15 cellular contexts compared by ENCODE assay signal in genomic region chr2:67066782-67067181, GRCh38.
DNase-seq lines count a peak whose midpoint lies in the region.
"Had no signal": no experiment of that assay in that cellular context is flagged by ENCODE, and none has a peak within 500 bp of the region (broad histone marks: within the 10 kb centered on the region; RNA-seq: fewer than 3 reads in every experiment).

No MANE protein-coding gene starts in this region.

- no peak overlapping the region for H3K27ac Mint-ChIP-seq in activated CD4-positive, alpha-beta memory T cell treated with anti-CD3 and anti-CD28 coated beads, Interleukin-2, amount 10 ng/mL, durations not matched to agents 7 days and 5 days
- H3K27ac Mint-ChIP-seq: CD4-positive, alpha-beta T cell; IgD-negative memory B cell had no signal

- DNase-seq in NCI-H748 (lab: John Stamatoyannopoulos, UW; ENCODE audit: unreplicated experiment) (peak; percentile 4), NCI-H748 treated with DMSO at 0.1 percent for 48 hours (lab: John Stamatoyannopoulos, UW) (no peak), NCI-H524 (lab: John Stamatoyannopoulos, UW) (peak; percentile 40 to 79), SK-N-DZ (ENCODE audit: low spot score) (peak; percentile 84), SW 1271 (lab: John Stamatoyannopoulos, UW) (no peak)
- no peak for DNase-seq in activated CD4-positive, alpha-beta memory T cell treated with anti-CD3 and anti-CD28 coated beads, Interleukin-2, amount 10 ng/mL, durations not matched to agents 7 days and 5 days
- DNase-seq in activated effector memory CD4-positive, alpha-beta T cell treated with Interleukin-2 at 50 U/mL for 16 hours = no peak
- DNase-seq: ACHN; C1 segment of cervical spinal cord; Calu3; CD4-positive, alpha-beta T cell; DMS153; DMS79 treated with DMSO at 0.1 percent for 48 hours; EL had no signal

- H3K36me3 Mint-ChIP-seq in activated CD4-positive, alpha-beta memory T cell treated with anti-CD3 and anti-CD28 coated beads, Interleukin-2, amount 10 ng/mL, durations not matched to agents 7 days and 5 days (ENCODE audit: low read depth) = no peaks in the 10 kb centered on the region

- H3K4me3 Mint-ChIP-seq in activated CD4-positive, alpha-beta memory T cell treated with anti-CD3 and anti-CD28 coated beads, Interleukin-2, amount 10 ng/mL, durations not matched to agents 7 days and 5 days = no peak overlapping the region
- H3K4me3 Mint-ChIP-seq: CD4-positive, alpha-beta T cell; IgD-negative memory B cell had no signal

- no peaks in the 10 kb centered on the region for H3K4me1 Mint-ChIP-seq in activated CD4-positive, alpha-beta memory T cell treated with anti-CD3 and anti-CD28 coated beads, Interleukin-2, amount 10 ng/mL, durations not matched to agents 7 days and 5 days
- H3K4me1 Mint-ChIP-seq: IgD-negative memory B cell had no signal

- CTCF ChIA-PET in activated CD4-positive, alpha-beta memory T cell treated with anti-CD3 and anti-CD28 coated beads, Interleukin-2, amount 10 ng/mL, durations not matched to agents 7 days and 5 days (lab: Charles Lee) = no interaction called here

- H3K27me3 Mint-ChIP-seq in activated CD4-positive, alpha-beta memory T cell treated with anti-CD3 and anti-CD28 coated beads, Interleukin-2, amount 10 ng/mL, durations not matched to agents 7 days and 5 days = no peaks in the 10 kb centered on the region
- H3K27me3 Mint-ChIP-seq: CD4-positive, alpha-beta T cell; IgD-negative memory B cell had no signal

- peaks cover 5% of the 10 kb centered on the region for H3K9me3 Mint-ChIP-seq in activated CD4-positive, alpha-beta memory T cell treated with anti-CD3 and anti-CD28 coated beads, Interleukin-2, amount 10 ng/mL, durations not matched to agents 7 days and 5 days

- POLR2A ChIA-PET in activated CD4-positive, alpha-beta memory T cell treated with anti-CD3 and anti-CD28 coated beads, Interleukin-2, amount 10 ng/mL, durations not matched to agents 7 days and 5 days (lab: Charles Lee) = no interaction called here

Comparison
In these comparisons a context has a peak if more than half of its experiments do, and no peak if none do; other contexts are left out.
1. DNase-seq: peak in NCI-H748 (single experiment), NCI-H524 (2 of 2) and SK-N-DZ (single experiment); none in NCI-H748 treated with DMSO at 0.1 percent for 48 hours (single experiment), SW 1271 (0 of 2), activated CD4-positive, alpha-beta memory T cell treated with anti-CD3 and anti-CD28 coated beads, Interleukin-2, amount 10 ng/mL, durations not matched to agents 7 days and 5 days (single experiment) and activated effector memory CD4-positive, alpha-beta T cell treated with Interleukin-2 at 50 U/mL for 16 hours (single experiment).